Comparison of ENCODE assay signal across 13 cellular contexts in genomic region chr12:68904351-68904982, GRCh38. TPM values are rescaled to one million over a fixed set of nuclear protein-coding genes. Genes with fewer than 3 reads are reported as not detected.
A peak's percentile ranks its signal among the peaks of the same experiment; 100 is the strongest.
DNase-seq lines count a peak whose midpoint lies in the region; ATAC-seq, FAIRE-seq and TF ChIP-seq lines count a peak whose summit lies in the region.
"Had no signal": no experiment of that assay in that cellular context is flagged by ENCODE, and none has a peak within 500 bp of the region (broad histone marks: within the 10 kb centered on the region; RNA-seq: fewer than 3 reads in every experiment).

No MANE protein-coding gene starts in this region.

- no peak overlapping the region for H4K5ac ChIP-seq in IMR-90 (ENCODE audit: low read depth, low read length)

- no peak for ATAC-seq in IMR-90 (ENCODE audit: low read depth)
- ATAC-seq in HG03135 (IDR thresholded peaks at IDR 0.05; ENCODE audit: unreplicated experiment), result no peak
- ATAC-seq: PC-3 had no signal

- no CpG with 5 or more reads among the region's 5 CpGs for WGBS in IMR-90 (ENCODE audit: extremely low coverage in 2 of 2, insufficient read length in 1 of 2), 2 experiments
- 95% methylated on average over 5 of the region's 5 CpGs for WGBS in hepatocyte (ENCODE audit: low lambda C conversion rate, missing lambda C conversion rate)

- TF ChIP-seq POLR2A in IMR-90 (IDR thresholded peaks at IDR 0.05; ENCODE audit: low read depth, low read length), result no peak

- no peaks in the 10 kb centered on the region for H3K9me3 ChIP-seq in IMR-90 (ENCODE audit: control insufficient read depth, insufficient read depth, low read length)
- no peaks in the 10 kb centered on the region for H3K9me3 ChIP-seq in hepatocyte (ENCODE audit: low read depth)
- H3K9me3 ChIP-seq: suprapubic skin had no signal

- no peaks in the 10 kb centered on the region; the same call in 1 of the 2 replicates for H3K27me3 ChIP-seq in IMR-90 (ENCODE audit: control insufficient read depth, insufficient read depth, low read length)
- H3K27me3 ChIP-seq in hepatocyte, result no peaks in the 10 kb centered on the region
- H3K27me3 ChIP-seq: suprapubic skin had no signal

- H3K36me3 Mint-ChIP-seq in CD14-positive monocyte, result peaks cover 10 to 22% of the 10 kb centered on the region in 2 donors

- TF ChIP-seq CTCF in CD14-positive monocyte (IDR thresholded peaks at IDR 0.05) (no peak), IMR-90 (conservative IDR thresholded peaks at IDR 0.05; ENCODE audit: low read depth, low read length) (no peak), hepatocyte (IDR thresholded peaks at IDR 0.05; ENCODE audit: poor library complexity) (no peak)

- H3K14ac ChIP-seq in IMR-90 (replicated peaks; ENCODE audit: low read depth, low read length), result no peak overlapping the region

- H4K20me1 ChIP-seq in IMR-90 (ENCODE audit: insufficient read depth, low read length) (no peaks in the 10 kb centered on the region), hepatocyte (ENCODE audit: insufficient read depth, poor library complexity, severe bottlenecking) (no peaks in the 10 kb centered on the region)

- no peak overlapping the region for H2BK5ac ChIP-seq in IMR-90 (ENCODE audit: low read depth, low read length, poor library complexity, severe bottlenecking)

- no peak overlapping the region for H3K9ac ChIP-seq in IMR-90 (ENCODE audit: low read depth, low read length)

- peaks cover 0 to 2% (median 0%) of the 10 kb centered on the region in 7 donors for H3K9me3 Mint-ChIP-seq in CD14-positive monocyte

- H3K36me3 ChIP-seq in IMR-90 (ENCODE audit: control insufficient read depth, insufficient read depth, low read length) (no peaks in the 10 kb centered on the region), hepatocyte (replicated peaks; ENCODE audit: insufficient read depth, low read depth) (no peaks in the 10 kb centered on the region)
- H3K36me3 ChIP-seq: suprapubic skin had no signal

- FAIRE-seq in GM19239 (lab: Jason Lieb, UNC), result peak; percentile 21
- FAIRE-seq: kidney had no signal

- POLR2A ChIA-PET in IMR-90 (lab: Charles Lee; ENCODE audit: unreplicated experiment), result no interaction called here

- H2AFZ ChIP-seq in IMR-90 (replicated peaks; ENCODE audit: low read length, poor library complexity), result no peak overlapping the region
- H2AFZ ChIP-seq in hepatocyte, result no peak overlapping the region

- no peaks in the 10 kb centered on the region; the same call in 1 of the 2 replicates for H3K9me1 ChIP-seq in IMR-90 (ENCODE audit: insufficient read depth, low read length)

- no peak overlapping the region for H3K4me3 Mint-ChIP-seq in CD14-positive monocyte

- H3K27ac ChIP-seq in IMR-90 (ENCODE audit: insufficient read depth, low read length) (no peak overlapping the region), hepatocyte (no peak overlapping the region)
- H3K27ac ChIP-seq: suprapubic skin had no signal

- H3K4me1 ChIP-seq in IMR-90 (ENCODE audit: control insufficient read depth, insufficient read depth, low read length) (no peaks in the 10 kb centered on the region; the same call in 1 of the 2 replicates), hepatocyte (ENCODE audit: insufficient read depth) (peaks cover 4% of the 10 kb centered on the region)
- H3K4me1 ChIP-seq: suprapubic skin had no signal

- no peak for TF ChIP-seq RAD21 in IMR-90 (IDR thresholded peaks at IDR 0.05; ENCODE audit: low read length)

- no peak overlapping the region for H2AK5ac ChIP-seq in IMR-90 (ENCODE audit: low read depth, low read length)

- H3K9me2 ChIP-seq in hepatocyte (replicated peaks; ENCODE audit: insufficient read depth), result no peaks in the 10 kb centered on the region

- H4K8ac ChIP-seq in IMR-90 (ENCODE audit: low read depth in 2 of 2, low read length in 2 of 2), result no peak overlapping the region

- no peak overlapping the region for H2AK9ac ChIP-seq in IMR-90 (replicated peaks; ENCODE audit: low read depth, low read length, poor library complexity)

- dilution Hi-C loops in IMR-90 (cut with HindIII; ENCODE audit: low sequenced_read_pairs, unreplicated experiment), result no loop called here

- no peak overlapping the region for H2BK120ac ChIP-seq in IMR-90 (ENCODE audit: low read depth, low read length)

- no peak overlapping the region for H3K56ac ChIP-seq in IMR-90 (ENCODE audit: extremely low read depth, insufficient read depth, low read length)

- no peaks in the 10 kb centered on the region for H3K79me2 ChIP-seq in hepatocyte

- BruUV-seq in IMR-90 (replicated peaks; lab: Mats Ljungman, UMichigan), result no TSS peak

- no peak overlapping the region for H2BK20ac ChIP-seq in IMR-90 (ENCODE audit: low read depth, low read length)

- H3K79me1 ChIP-seq in IMR-90 (ENCODE audit: low read depth in 1 of 2, low read length in 2 of 2), result no peaks in the 10 kb centered on the region

- H3K18ac ChIP-seq in IMR-90 (ENCODE audit: low read depth, low read length), result no peak overlapping the region

- no peak overlapping the region for H2BK15ac ChIP-seq in IMR-90 (ENCODE audit: low read depth, low read length)

- H3K4me3 ChIP-seq in IMR-90 (ENCODE audit: insufficient read depth, low read depth, low read length) (no peak overlapping the region), hepatocyte (no peak overlapping the region)
- H3K4me3 ChIP-seq: suprapubic skin had no signal

- in situ Hi-C loops in IMR-90 (cut with MboI; ENCODE audit: low sequenced_read_pairs), result no loop called here

- CTCF ChIA-PET in IMR-90 (lab: Yijun Ruan, JAX), result no interaction called here

- no peak overlapping the region for H3K4ac ChIP-seq in IMR-90 (ENCODE audit: low read depth, low read length)

- no peak for DNase-seq in CD14-positive monocyte (ENCODE audit: low spot score)
- DNase-seq in GM19239 (ENCODE audit: insufficient read length, low spot score), result no peak
- DNase-seq in IMR-90, result peak; percentile 10
- peak; percentile 38 for DNase-seq in germinal center (ENCODE audit: low spot score)
- DNase-seq in COR-L47 (lab: John Stamatoyannopoulos, UW), result no peak
- DNase-seq in UCSD-AML1 (lab: John Stamatoyannopoulos, UW; ENCODE audit: unreplicated experiment), result no peak
- no peak for DNase-seq in hepatocyte (ENCODE audit: low spot score)
- DNase-seq: dermis blood vessel endothelial cell, HCEC 1CT, kidney, PC-3 had no signal

- peak overlapping the region in 6 of 7 donors; percentile 9 to 80 (median 56) for H3K27ac Mint-ChIP-seq in CD14-positive monocyte

- intact Hi-C loops in CD14-positive monocyte (cut with micrococcal nuclease), result no loop called here
- intact Hi-C loops in IMR-90 (cut with micrococcal nuclease), result no loop called here

- peaks cover 11% of the 10 kb centered on the region for H3K4me1 Mint-ChIP-seq in CD14-positive monocyte

- H3K4me2 ChIP-seq in IMR-90 (ENCODE audit: low read depth, low read length) (no peak overlapping the region), hepatocyte (no peak overlapping the region)

- no peak overlapping the region for H3K23ac ChIP-seq in IMR-90 (ENCODE audit: low read depth, low read length)

- peaks cover 1 to 2% (median 1%) of the 10 kb centered on the region in 3 donors for H3K27me3 Mint-ChIP-seq in CD14-positive monocyte (ENCODE audit: low read depth in 3 of 3)

- no peak overlapping the region for H4K91ac ChIP-seq in IMR-90 (ENCODE audit: insufficient read depth, low read depth, low read length)

TF ChIP-seq in IMR-90, 13 proteins besides CTCF, POLR2A, EP300 and RAD21:
- TF ChIP-seq RCOR1 (IDR thresholded peaks at IDR 0.05; ENCODE audit: insufficient replicate concordance, low read length), result no peak
- TF ChIP-seq FOS (IDR thresholded peaks at IDR 0.05; ENCODE audit: low read depth, low read length), result no peak
- 0 out of 2 replicates have a peak, but pooled peaks have one; percentile 24 for TF ChIP-seq CEBPB (IDR thresholded peaks at IDR 0.05; ENCODE audit: low read depth, low read length)
- no peak for TF ChIP-seq ELK1 (IDR thresholded peaks at IDR 0.05; ENCODE audit: borderline replicate concordance, low read depth, low read length)
- TF ChIP-seq SMC3 (IDR thresholded peaks at IDR 0.05; ENCODE audit: low read depth, low read length), result no peak
- TF ChIP-seq, protein P1, sequence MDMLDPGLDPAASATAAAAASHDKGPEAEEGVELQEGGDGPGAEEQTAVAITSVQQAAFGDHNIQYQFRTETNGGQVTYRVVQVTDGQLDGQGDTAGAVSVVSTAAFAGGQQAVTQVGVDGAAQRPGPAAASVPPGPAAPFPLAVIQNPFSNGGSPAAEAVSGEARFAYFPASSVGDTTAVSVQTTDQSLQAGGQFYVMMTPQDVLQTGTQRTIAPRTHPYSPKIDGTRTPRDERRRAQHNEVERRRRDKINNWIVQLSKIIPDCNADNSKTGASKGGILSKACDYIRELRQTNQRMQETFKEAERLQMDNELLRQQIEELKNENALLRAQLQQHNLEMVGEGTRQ (IDR thresholded peaks at IDR 0.05; ENCODE audit: low read depth, low read length), result no peak

RNA-seq across cellular contexts. Expression of gene CPM, which starts 28.5 kb away (rescaled TPM):
- polyA plus RNA-seq in CD14-positive monocyte (10 to 100 TPM; 26.2 to 32.4 TPM), IMR-90 (2012; rRNA removed) (1.9 and 2.0 TPM in 2 replicates), hepatocyte (28.0 and 30.2 TPM in 2 replicates)
- total RNA-seq in IMR-90 (2012; rRNA removed) (7.2 and 8.8 TPM in 2 replicates), hepatocyte (26.8 and 30.7 TPM in 2 replicates)
- polyA plus RNA-seq in IMR-90 (2012; cell fraction: cytosol; rRNA removed), result 0.36 and 0.88 TPM in 2 replicates
- polyA plus RNA-seq in IMR-90 (2012; cell fraction: nucleus; rRNA removed; ENCODE audit: low replicate concordance), result 0.23 and 0.52 TPM in 2 replicates

Comparison
In these comparisons a context has a peak if more than half of its experiments do, and no peak if none do; other contexts are left out.
1. DNase-seq: peak in IMR-90 (single experiment) and germinal center (single experiment); none in CD14-positive monocyte (single experiment), GM19239 (single experiment), COR-L47 (single experiment), UCSD-AML1 (single experiment) and hepatocyte (single experiment).